In the genomic region with DNA sequence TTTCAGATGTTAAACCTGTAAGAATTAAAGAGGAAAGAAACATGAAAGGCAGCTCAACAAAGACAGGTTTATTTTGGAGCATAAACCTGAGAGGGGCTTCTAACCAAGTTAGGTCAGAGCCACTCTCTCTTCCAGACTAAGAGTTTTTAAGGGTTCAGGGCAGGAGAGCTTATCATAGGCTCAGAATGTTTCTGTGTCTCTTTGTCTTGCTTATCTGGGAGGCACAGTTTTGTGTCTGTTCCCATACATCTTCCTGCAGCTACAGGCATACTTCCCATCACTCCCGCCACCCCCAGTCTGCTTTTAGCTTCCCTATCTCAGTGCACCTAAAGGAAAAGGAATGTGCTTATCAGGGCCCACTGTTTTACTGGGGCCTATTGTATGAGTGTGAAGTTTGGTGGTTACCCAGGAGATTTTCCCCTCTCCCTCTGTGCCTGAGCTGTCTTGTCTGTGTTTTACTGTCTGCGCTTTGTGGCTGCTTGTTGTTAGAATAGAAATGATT, we compare ENCODE assay signal across 14 cellular contexts. TPM values are rescaled to one million over a fixed set of nuclear protein-coding genes. Genes with fewer than 3 reads are reported as not detected.
A peak's percentile ranks its signal among the peaks of the same experiment; 100 is the strongest.
DNase-seq lines count a peak whose midpoint lies in the region; ATAC-seq and TF ChIP-seq lines count a peak whose summit lies in the region.
"Had no signal": no experiment of that assay in that cellular context is flagged by ENCODE, and none has a peak within 500 bp of the region (broad histone marks: within the 10 kb centered on the region; RNA-seq: fewer than 3 reads in every experiment).

No MANE protein-coding gene starts in this region.

- peak in 1 of 2 experiments; percentile 53 for DNase-seq in HL-60 (ENCODE audit: low read depth in 1 of 2, low spot score in 1 of 2)
- DNase-seq in right lobe of liver = no peak
- DNase-seq in AML-193 (lab: John Stamatoyannopoulos, UW) = no peak
- no peak for DNase-seq in NCI-H187 (lab: John Stamatoyannopoulos, UW)
- no peak for DNase-seq in omental fat pad (ENCODE audit: low spot score)
- DNase-seq: activated T-cell treated with anti-CD3 and anti-CD28 coated beads, Interleukin-2, amount 50 U/mL, for 72 hours; islet precursor cell; MG63; NCI-H2029; NCI-H510A had no signal

- H3K36me3 ChIP-seq in right lobe of liver = no peaks in the 10 kb centered on the region
- H3K36me3 ChIP-seq: MG63, prostate gland had no signal

- H3K4me1 ChIP-seq in right lobe of liver = peaks cover 0 to 13% (median 3%) of the 10 kb centered on the region in 4 donors
- H3K4me1 ChIP-seq: prostate gland had no signal

- no peak overlapping the region for H3K4me3 Mint-ChIP-seq in stimulated activated memory B cell treated with anti-CD40 and anti-IgM and Interleukin-4, amounts not matched to agents 10 μg/mL and 1 μg/mL and 100 μg/mL, for 72 hours
- H3K4me3 Mint-ChIP-seq: activated T-cell treated with anti-CD3 and anti-CD28 coated beads, Interleukin-2, amount 50 U/mL, for 72 hours had no signal

- TF ChIP-seq CTCF in HL-60 (IDR thresholded peaks at IDR 0.05; ENCODE audit: insufficient read depth, low read length) (no peak), right lobe of liver (IDR thresholded peaks at IDR 0.05) (no peak), omental fat pad (IDR thresholded peaks at IDR 0.05) (no peak)

- 44 to 87% (median 69%) methylated on average over 2 of the region's 2 CpGs for WGBS in adipose tissue, 3 donors
- WGBS in right lobe of liver (ENCODE audit: insufficient coverage, low coverage, low lambda C conversion rate, missing lambda C conversion rate) = 86% methylated on average over 2 of the region's 2 CpGs

- peak in 3 of 4 donors; percentile 9 to 32 (median 9) for ATAC-seq in right lobe of liver
- ATAC-seq in stimulated activated memory B cell treated with anti-CD40 and anti-IgM and Interleukin-4, amounts not matched to agents 10 μg/mL and 1 μg/mL and 100 μg/mL, for 72 hours = no peak
- no peak for ATAC-seq in omental fat pad (ENCODE audit: low FRiP score)
- no peak for ATAC-seq in GM21381 (IDR thresholded peaks at IDR 0.05; ENCODE audit: unreplicated experiment)
- ATAC-seq: activated T-cell treated with anti-CD3 and anti-CD28 coated beads, Interleukin-2, amount 50 U/mL, for 72 hours had no signal

- no peaks in the 10 kb centered on the region for H3K9me3 ChIP-seq in right lobe of liver
- H3K9me3 ChIP-seq: MG63, prostate gland had no signal

- peak overlapping the region; percentile 8 for H3K27ac Mint-ChIP-seq in stimulated activated memory B cell treated with anti-CD40 and anti-IgM and Interleukin-4, amounts not matched to agents 10 μg/mL and 1 μg/mL and 100 μg/mL, for 72 hours
- H3K27ac Mint-ChIP-seq: activated T-cell treated with anti-CD3 and anti-CD28 coated beads, Interleukin-2, amount 50 U/mL, for 72 hours had no signal

- no peaks in the 10 kb centered on the region for H3K36me3 Mint-ChIP-seq in stimulated activated memory B cell treated with anti-CD40 and anti-IgM and Interleukin-4, amounts not matched to agents 10 μg/mL and 1 μg/mL and 100 μg/mL, for 72 hours

- H3K27me3 Mint-ChIP-seq in stimulated activated memory B cell treated with anti-CD40 and anti-IgM and Interleukin-4, amounts not matched to agents 10 μg/mL and 1 μg/mL and 100 μg/mL, for 72 hours = no peaks in the 10 kb centered on the region

- no peak for TF ChIP-seq POLR2A in right lobe of liver (IDR thresholded peaks at IDR 0.05)

- no peak overlapping the region for H3K4me3 ChIP-seq in HL-60 (replicated peaks; ENCODE audit: insufficient read depth, low read length)
- H3K4me3 ChIP-seq in right lobe of liver = no peak overlapping the region
- H3K4me3 ChIP-seq: MG63, prostate gland had no signal

- H3K27me3 ChIP-seq in HL-60 (ENCODE audit: insufficient read depth, poor library complexity, severe bottlenecking) (no peaks in the 10 kb centered on the region), right lobe of liver (no peaks in the 10 kb centered on the region)
- H3K27me3 ChIP-seq: MG63 had no signal

- no peaks in the 10 kb centered on the region for H3K9me3 Mint-ChIP-seq in stimulated activated memory B cell treated with anti-CD40 and anti-IgM and Interleukin-4, amounts not matched to agents 10 μg/mL and 1 μg/mL and 100 μg/mL, for 72 hours
- H3K9me3 Mint-ChIP-seq: activated T-cell treated with anti-CD3 and anti-CD28 coated beads, Interleukin-2, amount 50 U/mL, for 72 hours had no signal

- peaks cover 17% of the 10 kb centered on the region for H3K4me1 Mint-ChIP-seq in stimulated activated memory B cell treated with anti-CD40 and anti-IgM and Interleukin-4, amounts not matched to agents 10 μg/mL and 1 μg/mL and 100 μg/mL, for 72 hours

- H3K27ac ChIP-seq in HL-60 (replicated peaks) (peak overlapping the region; percentile 35), adipose tissue (ENCODE audit: low read depth, low read length) (peak overlapping the region; percentile 55), right lobe of liver (peak overlapping the region in 1 of 3 donors; percentile 45)
- H3K27ac ChIP-seq: prostate gland had no signal

- intact Hi-C loops in right lobe of liver (cut with DNase I) = no loop called here

RNA-seq across cellular contexts. Expression of a gene that starts 21.9 kb away (rescaled TPM):
- 100 to 1,000 TPM in 1 of 3 donors, 10 to 100 TPM in 2; 14.1 to 162 (median 73.4) TPM for polyA plus RNA-seq in adipose tissue
- total RNA-seq in right lobe of liver = 100 to 1,000 TPM; 174 to 513 (median 244) TPM
- 100 to 1,000 TPM; 129 to 173 (median 158) TPM for total RNA-seq in omental fat pad

RNA-seq across cellular contexts. Expression of a gene that starts 28.2 kb away (rescaled TPM):
- 10 to 100 TPM; 12.6 to 18.7 (median 17.5) TPM for polyA plus RNA-seq in adipose tissue
- 10 to 100 TPM in 5 of 6 experiments, 1 to 10 TPM in 1; 7.3 to 45.5 (median 23.6) TPM for total RNA-seq in right lobe of liver
- 10 to 100 TPM; 18.7 to 96.9 (median 29.8) TPM for total RNA-seq in omental fat pad

RNA-seq across cellular contexts. Expression of a gene that starts 36.4 kb away (rescaled TPM):
- 100 to 1,000 TPM in 2 of 3 donors, 10 to 100 TPM in 1; 89.9 to 200 (median 187) TPM for polyA plus RNA-seq in adipose tissue
- total RNA-seq in right lobe of liver (10 to 100 TPM; 35.4 to 56.8 (median 52.4) TPM), omental fat pad (10 to 100 TPM; 39.3 to 79.3 (median 62.2) TPM)

RNA-seq across cellular contexts. Expression of a gene that starts 36.6 kb away (rescaled TPM):
- 10 to 100 TPM; 39.8 to 70.2 (median 65.8) TPM for polyA plus RNA-seq in adipose tissue
- total RNA-seq in right lobe of liver (10 to 100 TPM; 26.6 to 50.7 (median 30.3) TPM), omental fat pad (100 to 1,000 TPM in 2 of 4 donors, 10 to 100 TPM in 2; 76.0 to 129 (median 105) TPM)

RNA-seq across cellular contexts. Expression of a gene that starts 46.4 kb away (rescaled TPM):
- polyA plus RNA-seq in adipose tissue = 10 to 100 TPM; 31.2 to 65.9 (median 43.5) TPM
- total RNA-seq in right lobe of liver (10 to 100 TPM; 28.1 to 38.5 (median 30.2) TPM), omental fat pad (10 to 100 TPM; 25.1 to 55.1 (median 38.1) TPM)

Comparison
In these comparisons a context has a peak if more than half of its experiments do, and no peak if none do; other contexts are left out.
1. ATAC-seq: peak in right lobe of liver (3 of 4); none in stimulated activated memory B cell treated with anti-CD40 and anti-IgM and Interleukin-4, amounts not matched to agents 10 μg/mL and 1 μg/mL and 100 μg/mL, for 72 hours (single experiment), omental fat pad (single experiment) and GM21381 (single experiment).